9 cellular contexts compared by ENCODE assay signal in genomic region chr16:29678691-29679267, GRCh38. TPM values are rescaled to one million over a fixed set of nuclear protein-coding genes. Genes with fewer than 3 reads are reported as not detected.
DNase-seq lines count a peak whose midpoint lies in the region; ATAC-seq, FAIRE-seq and TF ChIP-seq lines count a peak whose summit lies in the region.
"Had no signal": no experiment of that assay in that cellular context is flagged by ENCODE, and none has a peak within 500 bp of the region (broad histone marks: within the 10 kb centered on the region; RNA-seq: fewer than 3 reads in every experiment).

Gene QPRT, plus strand, starts transcription at chr16:29679180. Its CDS starts 18 bp downstream, at chr16:29679198.

- H3K27ac Mint-ChIP-seq in activated CD4-positive, alpha-beta T cell treated with anti-CD3 and anti-CD28 coated beads, Interleukin-2, amount 10 ng/mL, durations not matched to agents 7 days and 5 days = peak within 1 kb of the TSS; percentile 89
- peak within 1 kb of the TSS; percentile 82 for H3K27ac Mint-ChIP-seq in stimulated activated naive B cell treated with anti-CD40 and anti-IgM and Interleukin-4, amounts not matched to agents 10 μg/mL and 1 μg/mL and 100 μg/mL, for 72 hours

- CTCF ChIA-PET in activated CD4-positive, alpha-beta T cell treated with anti-CD3 and anti-CD28 coated beads, Interleukin-2, amount 10 ng/mL, durations not matched to agents 7 days and 5 days (lab: Charles Lee) = interaction anchor here (0.8 to 1.8 kb wide), 5 partner anchors 9 to 411 kb away, joined by 3 to 7 read pairs (median 3); partner anchors contain the start of gene KIF22

- H3K79me2 ChIP-seq in keratinocyte (ENCODE audit: control insufficient read depth, insufficient read depth, low read length) = no peaks in the 10 kb centered on the region

- H3K9ac ChIP-seq in keratinocyte (ENCODE audit: control insufficient read depth, extremely low read depth, insufficient read depth, low read length) = no peak within 1 kb of the TSS

- DNase-seq in activated CD4-positive, alpha-beta T cell treated with anti-CD3 and anti-CD28 coated beads, Interleukin-2, amount 10 ng/mL, durations not matched to agents 7 days and 5 days = no peak
- no peak for DNase-seq in activated CD4-positive, alpha-beta T cell treated with anti-CD3 and anti-CD28 coated beads for 1 hour
- DNase-seq in NCI-H526 treated with DMSO at 0.1 percent for 48 hours (lab: John Stamatoyannopoulos, UW) = peak; percentile 49
- no peak for DNase-seq in breast epithelium (ENCODE audit: low spot score in 2 of 2)
- DNase-seq in keratinocyte (ENCODE audit: low read depth, low spot score) = no peak
- no peak for DNase-seq in stimulated activated naive B cell treated with anti-CD40 and anti-IgM and Interleukin-4, amounts not matched to agents 10 μg/mL and 1 μg/mL and 100 μg/mL, for 72 hours
- DNase-seq in erythroblast (lab: John Stamatoyannopoulos, UW) = no peak
- DNase-seq in NCI-H1048 (lab: John Stamatoyannopoulos, UW) = no peak

- peaks cover 6% of the 10 kb centered on the region for H3K36me3 Mint-ChIP-seq in activated CD4-positive, alpha-beta T cell treated with anti-CD3 and anti-CD28 coated beads, Interleukin-2, amount 10 ng/mL, durations not matched to agents 7 days and 5 days (ENCODE audit: low read depth)
- peaks cover 0 to 1% of the 10 kb centered on the region in 2 donors for H3K36me3 Mint-ChIP-seq in stimulated activated naive B cell treated with anti-CD40 and anti-IgM and Interleukin-4, amounts not matched to agents 10 μg/mL and 1 μg/mL and 100 μg/mL, for 72 hours

- H3K4me3 ChIP-seq in breast epithelium (peak within 1 kb of the TSS in 2 of 3 donors; percentile 45 to 58), keratinocyte (ENCODE audit: control insufficient read depth in 2 of 3, extremely low read depth in 1 of 3, insufficient read depth in 2 of 3, low read depth in 1 of 3, low read length in 3 of 3) (peak within 1 kb of the TSS in 2 of 3 experiments; percentile 22 to 40)

- H3K27me3 ChIP-seq in breast epithelium (no peaks in the 10 kb centered on the region), keratinocyte (ENCODE audit: control insufficient read depth, extremely low read depth, insufficient read depth, low read length) (no peaks in the 10 kb centered on the region)

- H3K9me1 ChIP-seq in keratinocyte (ENCODE audit: control insufficient read depth, extremely low read depth, insufficient read depth, low read length) = no peaks in the 10 kb centered on the region

- H3K4me1 ChIP-seq in breast epithelium (no peaks in the 10 kb centered on the region), keratinocyte (ENCODE audit: control insufficient read depth, extremely low read depth, insufficient read depth, low read length) (no peaks in the 10 kb centered on the region)

- peak within 1 kb of the TSS; percentile 22 for H2AFZ ChIP-seq in keratinocyte (ENCODE audit: control insufficient read depth, low read length)

- intact Hi-C loops in breast epithelium (cut with DNase I; ENCODE audit: low total_unique reads) = no loop called here

- FAIRE-seq in keratinocyte (lab: Jason Lieb, UNC) = no peak
- FAIRE-seq: frontal cortex had no signal

- peak within 1 kb of the TSS; percentile 51 for H3K4me2 ChIP-seq in keratinocyte (ENCODE audit: control insufficient read depth, extremely low read depth, insufficient read depth, low read depth, low read length)

- H4K20me1 ChIP-seq in keratinocyte (ENCODE audit: control insufficient read depth, extremely low read depth, insufficient read depth, low read length) = no peaks in the 10 kb centered on the region

- peaks cover 36% of the 10 kb centered on the region for H3K4me1 Mint-ChIP-seq in activated CD4-positive, alpha-beta T cell treated with anti-CD3 and anti-CD28 coated beads, Interleukin-2, amount 10 ng/mL, durations not matched to agents 7 days and 5 days
- H3K4me1 Mint-ChIP-seq in stimulated activated naive B cell treated with anti-CD40 and anti-IgM and Interleukin-4, amounts not matched to agents 10 μg/mL and 1 μg/mL and 100 μg/mL, for 72 hours = peaks cover 19 to 60% of the 10 kb centered on the region in 2 donors

- ATAC-seq in stimulated activated naive B cell treated with anti-CD40 and anti-IgM and Interleukin-4, amounts not matched to agents 10 μg/mL and 1 μg/mL and 100 μg/mL, for 72 hours (replicated peaks) = peak; percentile 49 to 62

- H3K27me3 Mint-ChIP-seq in activated CD4-positive, alpha-beta T cell treated with anti-CD3 and anti-CD28 coated beads, Interleukin-2, amount 10 ng/mL, durations not matched to agents 7 days and 5 days = no peaks in the 10 kb centered on the region
- no peaks in the 10 kb centered on the region for H3K27me3 Mint-ChIP-seq in stimulated activated naive B cell treated with anti-CD40 and anti-IgM and Interleukin-4, amounts not matched to agents 10 μg/mL and 1 μg/mL and 100 μg/mL, for 72 hours

- no peak for TF ChIP-seq POLR2A in breast epithelium (IDR thresholded peaks at IDR 0.05)
- TF ChIP-seq POLR2A in erythroblast (IDR thresholded peaks at IDR 0.05; ENCODE audit: low read length) = no peak

- POLR2A ChIA-PET in activated CD4-positive, alpha-beta T cell treated with anti-CD3 and anti-CD28 coated beads, Interleukin-2, amount 10 ng/mL, durations not matched to agents 7 days and 5 days (lab: Charles Lee) = no interaction called here

- no peaks in the 10 kb centered on the region for H3K9me3 Mint-ChIP-seq in activated CD4-positive, alpha-beta T cell treated with anti-CD3 and anti-CD28 coated beads, Interleukin-2, amount 10 ng/mL, durations not matched to agents 7 days and 5 days
- no peaks in the 10 kb centered on the region for H3K9me3 Mint-ChIP-seq in stimulated activated naive B cell treated with anti-CD40 and anti-IgM and Interleukin-4, amounts not matched to agents 10 μg/mL and 1 μg/mL and 100 μg/mL, for 72 hours

- TF ChIP-seq CTCF in breast epithelium (IDR thresholded peaks at IDR 0.05) = no peak
- no peak for TF ChIP-seq CTCF in keratinocyte (optimal IDR thresholded peaks at IDR 0.05 in 1 of 3, IDR thresholded peaks at IDR 0.05 in 1 of 3, conservative IDR thresholded peaks at IDR 0.05 in 1 of 3; ENCODE audit: extremely low read depth in 1 of 3, insufficient read depth in 2 of 3, low read length in 3 of 3)

- H3K9me3 ChIP-seq in breast epithelium = no peaks in the 10 kb centered on the region
- H3K9me3 ChIP-seq in keratinocyte (ENCODE audit: control insufficient read depth, low read depth, low read length) = no peaks in the 10 kb centered on the region

- H3K4me3 Mint-ChIP-seq in activated CD4-positive, alpha-beta T cell treated with anti-CD3 and anti-CD28 coated beads, Interleukin-2, amount 10 ng/mL, durations not matched to agents 7 days and 5 days = peak within 1 kb of the TSS; percentile 48
- H3K4me3 Mint-ChIP-seq in stimulated activated naive B cell treated with anti-CD40 and anti-IgM and Interleukin-4, amounts not matched to agents 10 μg/mL and 1 μg/mL and 100 μg/mL, for 72 hours = peak within 1 kb of the TSS; percentile 84 to 86

- H3K27ac ChIP-seq in breast epithelium (peak within 1 kb of the TSS in 1 of 2 donors; percentile 67), keratinocyte (ENCODE audit: control insufficient read depth, insufficient read depth, low read length) (no peak within 1 kb of the TSS)

- dilution Hi-C loops in keratinocyte (cut with MboI; ENCODE audit: extremely low pct_ligation_motif_present, low sequenced_read_pairs) = no loop called here

- H3K36me3 ChIP-seq in breast epithelium (no peaks in the 10 kb centered on the region), keratinocyte (ENCODE audit: control insufficient read depth in 2 of 2, extremely low read depth in 1 of 2, insufficient read depth in 2 of 2, low read length in 2 of 2) (no peaks in the 10 kb centered on the region)

RNA-seq across cellular contexts. Expression of gene QPRT, which starts in this region (rescaled TPM):
- total RNA-seq in activated CD4-positive, alpha-beta T cell treated with anti-CD3 and anti-CD28 coated beads, Interleukin-2, amount 10 ng/mL, durations not matched to agents 7 days and 5 days = 1 to 10 TPM; 3.9 to 4.8 TPM
- total RNA-seq in breast epithelium = 10 to 100 TPM in 1 of 3 donors, 1 to 10 TPM in 2; 2.4 to 13.3 (median 9.5) TPM
- 8.8 to 21.3 TPM (median 8.9 TPM) in 3 replicates for polyA plus RNA-seq in keratinocyte
- 0.30 TPM for polyA plus RNA-seq in keratinocyte (2011; ENCODE audit: low read depth)
- polyA plus RNA-seq in keratinocyte (2011; cell fraction: cytosol; rRNA removed) = 7.4 and 8.6 TPM in 2 replicates
- 11.3 and 13.1 TPM in 2 replicates for polyA plus RNA-seq in keratinocyte (2011; cell fraction: nucleus; rRNA removed)
- 2.7 and 13.8 TPM in 2 replicates for polyA plus RNA-seq in keratinocyte (2012; ENCODE audit: low replicate concordance)
- 7.8 to 23.3 TPM (median 8.2 TPM) in 3 replicates for polyA minus RNA-seq in keratinocyte
- 29.7 TPM for polyA minus RNA-seq in keratinocyte (2011; cell fraction: cytosol; rRNA and poly(A)+ RNA removed)
- polyA minus RNA-seq in keratinocyte (2011; cell fraction: nucleus; rRNA and poly(A)+ RNA removed) = 4.3 TPM in 2 replicates
